ENCODE assay signal across 15 cellular contexts in the genomic region with DNA sequence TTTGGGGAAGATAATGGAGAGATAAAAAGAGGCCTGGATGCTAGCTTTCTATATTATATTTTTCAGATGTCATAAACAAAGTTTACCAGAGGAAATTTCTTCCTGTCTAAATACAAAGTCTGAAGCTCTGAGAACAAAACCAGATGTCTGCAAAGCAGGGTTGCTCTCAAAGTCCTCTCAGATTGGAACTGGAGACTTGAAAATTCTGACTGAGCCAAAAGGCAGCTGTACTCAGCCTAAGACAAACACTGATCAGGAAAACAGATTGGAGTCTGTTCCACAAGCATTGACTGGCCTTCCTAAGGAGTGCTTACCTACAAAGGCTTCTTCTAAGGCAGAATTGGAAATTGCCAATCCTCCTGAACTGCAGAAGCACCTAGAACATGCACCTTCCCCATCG.
"Had no signal": no experiment of that assay in that cellular context is flagged by ENCODE, and none has a peak within 500 bp of the region (broad histone marks: within the 10 kb centered on the region; RNA-seq: fewer than 3 reads in every experiment).

No MANE protein-coding gene starts in this region.

- H3K27ac Mint-ChIP-seq: activated B cell treated with CpG ODN at 0.5 μM for 24 hours, type B pancreatic cell had no signal

- H3K27me3 Mint-ChIP-seq: activated B cell treated with CpG ODN at 0.5 μM for 24 hours, type B pancreatic cell had no signal

- H3K9me3 Mint-ChIP-seq: activated B cell treated with CpG ODN at 0.5 μM for 24 hours, type B pancreatic cell had no signal

- H3K4me3 Mint-ChIP-seq: activated B cell treated with CpG ODN at 0.5 μM for 24 hours, type B pancreatic cell had no signal

- DNase-seq: activated B cell treated with CpG ODN at 0.5 μM for 24 hours; activated CD4-positive, alpha-beta T cell treated with anti-CD3 and anti-CD28 coated beads, Interleukin-2, amount 50 U/mL, for 1 hour; activated effector memory CD4-positive, alpha-beta T cell treated with anti-CD3 and anti-CD28 coated beads, Interleukin-2, amount 50 U/mL, for 16 hours; activated T-cell treated with anti-CD3 and anti-CD28 coated beads, Interleukin-2, amount 50 U/mL, for 1 hour; caudate nucleus; islet precursor cell; midbrain; ovary; SHP77 treated with DMSO at 0.1 percent for 48 hours; stimulated activated CD4-positive, alpha-beta T cell treated with anti-CD3 and anti-CD28 coated beads, Interleukin-4, amount 100 ng/mL, for 4 hours; stimulated activated CD8-positive, alpha-beta memory T cell treated with anti-CD3 and anti-CD28 coated beads, Interleukin-4, amount 100 ng/mL, for 48 hours; stimulated activated naive CD4-positive, alpha-beta T cell treated with Interleukin-2 at 50 U/mL for 16 hours had no signal

- ATAC-seq: esophagus mucosa, SK-N-SH treated with all-trans-retinoic acid at 6 μM for 48 hours had no signal
